Comparison of ENCODE assay signal across 1 cellular context in genomic region chrX:134990475-134991473, GRCh38.
TF ChIP-seq lines count a peak whose summit lies in the region.

SMIM10 (plus strand) TSS chrX:134990991; CDS start chrX:134991096, 105 bp downstream.

TF ChIP-seq in HEK293, 187 proteins besides CTCF, POLR2A, EP300 and RAD21 (continued from another document and continues in another):
- TF ChIP-seq REST (tag by site-specific recombination; IDR thresholded peaks at IDR 0.05) (no peak), ZSCAN16 (tag by site-specific recombination; IDR thresholded peaks at IDR 0.05) (no peak), ZNF518A (tag by site-specific recombination; conservative IDR thresholded peaks at IDR 0.05; ENCODE audit: low read depth) (peak; percentile 37; the same call in 1 of the 2 replicates), PATZ1 (tag by site-specific recombination; IDR thresholded peaks at IDR 0.05) (peak; percentile 87), ZNF433 (tag by site-specific recombination; IDR thresholded peaks at IDR 0.05; ENCODE audit: low read depth) (no peak), ZNF561 (tag by site-specific recombination; IDR thresholded peaks at IDR 0.05; ENCODE audit: borderline replicate concordance) (0 out of 2 replicates have a peak, but pooled peaks have one; percentile 54), ZNF639 (tag by site-specific recombination; IDR thresholded peaks at IDR 0.05) (0 out of 2 replicates have a peak, but pooled peaks have one; percentile 30), ZNF302 (tag by site-specific recombination; IDR thresholded peaks at IDR 0.05; ENCODE audit: low read depth) (no peak), ZBTB7A (tag by site-specific recombination; IDR thresholded peaks at IDR 0.05; ENCODE audit: low read depth) (no peak), TRIM28 (IDR thresholded peaks at IDR 0.05; ENCODE audit: borderline replicate concordance, low read length) (0 out of 2 replicates have a peak, but pooled peaks have one; percentile 26), ZNF394 (tag by site-specific recombination; IDR thresholded peaks at IDR 0.05; ENCODE audit: borderline replicate concordance) (peak; percentile 56; the same call in 1 of the 2 replicates), ZNF530 (tag by site-specific recombination; IDR thresholded peaks at IDR 0.05; ENCODE audit: low read depth) (no peak), GLI4 (tag by site-specific recombination; IDR thresholded peaks at IDR 0.05) (no peak; the same call in 1 of the 2 replicates), ZNF580 (tag by site-specific recombination; IDR thresholded peaks at IDR 0.05) (no peak), ZNF157 (tag by site-specific recombination; IDR thresholded peaks at IDR 0.05) (no peak), ZNF174 (tag by site-specific recombination; IDR thresholded peaks at IDR 0.05) (no peak), ZNF610 (tag by site-specific recombination; IDR thresholded peaks at IDR 0.05; ENCODE audit: borderline replicate concordance) (no peak), ZNF335 (tag by site-specific recombination; conservative IDR thresholded peaks at IDR 0.05) (peak; percentile 93), GLIS1 (tag by site-specific recombination; IDR thresholded peaks at IDR 0.05) (peak; percentile 97), SP7 (tag by site-specific recombination; IDR thresholded peaks at IDR 0.05) (peak; percentile 81), ZNF362 (tag by site-specific recombination; IDR thresholded peaks at IDR 0.05) (no peak), SP2 (tag by site-specific recombination; IDR thresholded peaks at IDR 0.05) (peak; percentile 61), ZNF350 (tag by site-specific recombination; IDR thresholded peaks at IDR 0.05) (no peak), ZNF366 (tag by site-specific recombination; conservative IDR thresholded peaks at IDR 0.05) (peak; percentile 90), PRDM4 (tag by site-specific recombination; IDR thresholded peaks at IDR 0.05) (no peak), ZNF513 (tag by site-specific recombination; IDR thresholded peaks at IDR 0.05) (no peak), ZNF404 (tag by site-specific recombination; IDR thresholded peaks at IDR 0.05) (no peak), OVOL3 (tag by site-specific recombination; IDR thresholded peaks at IDR 0.05) (no peak), ZNF558 (tag by site-specific recombination; IDR thresholded peaks at IDR 0.05) (no peak), ZNF830 (tag by site-specific recombination; IDR thresholded peaks at IDR 0.05; ENCODE audit: low read depth) (no peak), IKZF3 (tag by site-specific recombination; IDR thresholded peaks at IDR 0.05) (peak; percentile 49), HOXA7 (CRISPR knock-in tag; IDR thresholded peaks at IDR 0.05; ENCODE audit: borderline replicate concordance) (no peak), ZBTB44 (tag by site-specific recombination; IDR thresholded peaks at IDR 0.05) (peak; percentile 72; the same call in 1 of the 2 replicates), ZNF501 (tag by site-specific recombination; IDR thresholded peaks at IDR 0.05) (peak; percentile 89; the same call in 1 of the 2 replicates), ZNF596 (tag by site-specific recombination; IDR thresholded peaks at IDR 0.05) (no peak), ZNF768 (tag by site-specific recombination; IDR thresholded peaks at IDR 0.05) (no peak), ZNF629 (tag by site-specific recombination; IDR thresholded peaks at IDR 0.05) (peak; percentile 60), KLF16 (tag by site-specific recombination; IDR thresholded peaks at IDR 0.05) (peak; percentile 80; the same call in 1 of the 2 replicates), ZBTB1 (tag by site-specific recombination; IDR thresholded peaks at IDR 0.05) (no peak), ZNF777 (tag by site-specific recombination; IDR thresholded peaks at IDR 0.05; ENCODE audit: borderline replicate concordance) (no peak)
